Comparison of ENCODE assay signal across 9 cellular contexts in the genomic region with DNA sequence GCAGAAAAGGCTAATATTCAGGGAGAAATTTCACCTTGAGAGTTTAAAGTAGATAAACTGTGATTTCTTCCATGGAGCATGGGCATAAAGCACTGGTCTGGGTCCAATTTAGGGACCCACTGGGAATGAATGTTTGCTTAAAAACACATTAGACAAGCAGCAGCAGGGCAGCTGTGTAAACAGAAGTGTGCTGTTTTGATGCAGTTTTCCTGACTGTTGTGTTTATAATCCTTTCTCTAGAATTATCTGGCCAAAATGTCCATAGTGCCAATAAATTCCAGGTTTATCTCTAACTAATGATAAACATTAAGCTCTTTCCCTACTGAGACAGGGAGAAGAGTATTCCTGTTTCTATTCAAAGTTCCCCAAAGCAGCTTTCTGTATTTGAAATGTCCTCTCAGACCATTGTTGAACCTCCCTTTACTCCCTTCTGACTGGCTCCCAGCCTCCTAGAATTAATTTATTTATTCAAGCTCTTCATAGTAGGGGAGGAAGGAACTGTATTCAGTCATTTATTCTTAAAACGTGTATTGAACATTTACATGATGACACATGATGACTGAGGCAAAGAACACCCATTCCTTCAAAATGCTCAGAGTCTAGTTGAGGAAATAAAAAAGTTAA. TPM values are rescaled to one million over a fixed set of nuclear protein-coding genes. Genes with fewer than 3 reads are reported as not detected.
DNase-seq lines count a peak whose midpoint lies in the region; ATAC-seq lines count a peak whose summit lies in the region.
"Had no signal": no experiment of that assay in that cellular context is flagged by ENCODE, and none has a peak within 500 bp of the region (broad histone marks: within the 10 kb centered on the region; RNA-seq: fewer than 3 reads in every experiment).

No MANE protein-coding gene starts in this region.

- H3K9me3 Mint-ChIP-seq in activated CD8-positive, alpha-beta memory T cell treated with anti-CD3 and anti-CD28 coated beads, Interleukin-2, amount 10 ng/mL, durations not matched to agents 7 days and 5 days (ENCODE audit: low read depth), result peaks cover 2% of the 10 kb centered on the region
- H3K9me3 Mint-ChIP-seq: T-helper 1 cell treated with Interleukin-12 subunit alpha and Interleukin-12 subunit beta and Interleukin-4 antibody, amounts not matched to agents 30 μg/mL and 1 μg/mL, for 36 hours had no signal

- ATAC-seq in activated CD8-positive, alpha-beta memory T cell treated with anti-CD3 and anti-CD28 coated beads, Interleukin-2, amount 10 ng/mL, durations not matched to agents 7 days and 5 days, result no peak

- H3K36me3 ChIP-seq in BLaER1 treated with 17β-estradiol and CSF1 and Interleukin-3, amounts not matched to agents 10 nM and 100 nM, result no peaks in the 10 kb centered on the region
- H3K36me3 ChIP-seq in duodenal mucosa (ENCODE audit: control insufficient read depth in 1 of 2, insufficient read depth in 2 of 2, low read length in 2 of 2) (no peaks in the 10 kb centered on the region), neuron (ENCODE audit: insufficient read depth, low read length) (no peaks in the 10 kb centered on the region)

- H3K27me3 ChIP-seq in BLaER1 treated with 17β-estradiol and CSF1 and Interleukin-3, amounts not matched to agents 10 nM and 100 nM, result no peaks in the 10 kb centered on the region
- H3K27me3 ChIP-seq in duodenal mucosa (ENCODE audit: control insufficient read depth in 1 of 2, insufficient read depth in 2 of 2, low read length in 2 of 2) (no peaks in the 10 kb centered on the region), neuron (ENCODE audit: insufficient read depth, low read length) (no peaks in the 10 kb centered on the region)

- peak overlapping the region in 10 of 11 experiments; percentile 21 to 67 (median 62); a peak in 17 of 22 replicates for H3K9ac ChIP-seq in BLaER1 treated with 17β-estradiol and CSF1 and Interleukin-3, amounts not matched to agents 10 nM and 100 nM
- no peak overlapping the region for H3K9ac ChIP-seq in duodenal mucosa (ENCODE audit: low read depth in 1 of 2, low read length in 2 of 2)

- DNase-seq in NCI-H2196 (lab: John Stamatoyannopoulos, UW; ENCODE audit: unreplicated experiment), result peak; percentile 60
- DNase-seq in hepatic stellate cell (ENCODE audit: low spot score), result no peak
- no peak for DNase-seq in T-helper 9 cell
- no peak for DNase-seq in activated CD8-positive, alpha-beta memory T cell treated with anti-CD3 and anti-CD28 coated beads, Interleukin-2, amount 10 ng/mL, durations not matched to agents 7 days and 5 days
- no peak for DNase-seq in dedifferentiated amniotic fluid mesenchymal stem cell (ENCODE audit: extremely low spot score)

- H3K4me3 ChIP-seq in BLaER1 treated with 17β-estradiol and CSF1 and Interleukin-3, amounts not matched to agents 10 nM and 100 nM, result peak overlapping the region in 6 of 10 experiments; percentile 3 to 27 (median 12); a peak in 5 of 20 replicates
- no peak overlapping the region for H3K4me3 ChIP-seq in duodenal mucosa (ENCODE audit: low read depth in 1 of 2, low read length in 2 of 2)
- no peak overlapping the region for H3K4me3 ChIP-seq in neuron (ENCODE audit: low read length)

- no peak overlapping the region for H3K4me3 Mint-ChIP-seq in activated CD8-positive, alpha-beta memory T cell treated with anti-CD3 and anti-CD28 coated beads, Interleukin-2, amount 10 ng/mL, durations not matched to agents 7 days and 5 days
- H3K4me3 Mint-ChIP-seq: T-helper 1 cell treated with Interleukin-12 subunit alpha and Interleukin-12 subunit beta and Interleukin-4 antibody, amounts not matched to agents 30 μg/mL and 1 μg/mL, for 36 hours had no signal

- no peaks in the 10 kb centered on the region for H4K20me1 ChIP-seq in BLaER1 treated with 17β-estradiol and CSF1 and Interleukin-3, amounts not matched to agents 10 nM and 100 nM

- 0 out of 22 replicates have a peak, but pooled peaks cover 0 to 5% (median 0%) of the 10 kb centered on the region in 11 experiments for H3K9me3 ChIP-seq in BLaER1 treated with 17β-estradiol and CSF1 and Interleukin-3, amounts not matched to agents 10 nM and 100 nM (replicated peaks in 1 of 11)
- no peaks in the 10 kb centered on the region for H3K9me3 ChIP-seq in duodenal mucosa (ENCODE audit: control insufficient read depth in 1 of 2, low read length in 2 of 2)
- no peaks in the 10 kb centered on the region for H3K9me3 ChIP-seq in neuron (ENCODE audit: low read length)

- no peak overlapping the region for H3K27ac Mint-ChIP-seq in activated CD8-positive, alpha-beta memory T cell treated with anti-CD3 and anti-CD28 coated beads, Interleukin-2, amount 10 ng/mL, durations not matched to agents 7 days and 5 days
- H3K27ac Mint-ChIP-seq: T-helper 1 cell treated with Interleukin-12 subunit alpha and Interleukin-12 subunit beta and Interleukin-4 antibody, amounts not matched to agents 30 μg/mL and 1 μg/mL, for 36 hours had no signal

- peaks cover 7% of the 10 kb centered on the region for H3K4me1 Mint-ChIP-seq in activated CD8-positive, alpha-beta memory T cell treated with anti-CD3 and anti-CD28 coated beads, Interleukin-2, amount 10 ng/mL, durations not matched to agents 7 days and 5 days

- CTCF ChIA-PET in activated CD8-positive, alpha-beta memory T cell treated with anti-CD3 and anti-CD28 coated beads, Interleukin-2, amount 10 ng/mL, durations not matched to agents 7 days and 5 days (lab: Charles Lee), result no interaction called here

- peak overlapping the region; percentile 70 to 91 (median 82) for H3K4me2 ChIP-seq in BLaER1 treated with 17β-estradiol and CSF1 and Interleukin-3, amounts not matched to agents 10 nM and 100 nM

- H3K27me3 Mint-ChIP-seq in activated CD8-positive, alpha-beta memory T cell treated with anti-CD3 and anti-CD28 coated beads, Interleukin-2, amount 10 ng/mL, durations not matched to agents 7 days and 5 days, result peaks cover 41% of the 10 kb centered on the region

- peaks cover 21 to 70% (median 48%) of the 10 kb centered on the region in 10 experiments for H3K4me1 ChIP-seq in BLaER1 treated with 17β-estradiol and CSF1 and Interleukin-3, amounts not matched to agents 10 nM and 100 nM
- H3K4me1 ChIP-seq in duodenal mucosa (ENCODE audit: control insufficient read depth in 1 of 2, insufficient read depth in 2 of 2, low read length in 2 of 2), result peaks cover 3 to 8% of the 10 kb centered on the region in 2 donors
- H3K4me1 ChIP-seq in neuron (ENCODE audit: insufficient read depth, low read length), result no peaks in the 10 kb centered on the region

- H3K27ac ChIP-seq in BLaER1 treated with 17β-estradiol and CSF1 and Interleukin-3, amounts not matched to agents 10 nM and 100 nM, result peak overlapping the region; percentile 18 to 86 (median 83); a peak in 21 of 22 replicates
- peak overlapping the region; percentile 27 for H3K27ac ChIP-seq in duodenal mucosa (ENCODE audit: low read depth, low read length)

- H3K36me3 Mint-ChIP-seq in activated CD8-positive, alpha-beta memory T cell treated with anti-CD3 and anti-CD28 coated beads, Interleukin-2, amount 10 ng/mL, durations not matched to agents 7 days and 5 days, result no peaks in the 10 kb centered on the region

- peak overlapping the region; percentile 16 for H2AFZ ChIP-seq in neuron (ENCODE audit: low read depth, low read length)

RNA-seq across cellular contexts. Expression of a gene that starts 7.0 kb away (rescaled TPM):
- total RNA-seq in activated CD8-positive, alpha-beta memory T cell treated with anti-CD3 and anti-CD28 coated beads, Interleukin-2, amount 10 ng/mL, durations not matched to agents 7 days and 5 days, result not detected

RNA-seq across cellular contexts. Expression of a gene that starts 37.0 kb away (rescaled TPM):
- not detected for total RNA-seq in activated CD8-positive, alpha-beta memory T cell treated with anti-CD3 and anti-CD28 coated beads, Interleukin-2, amount 10 ng/mL, durations not matched to agents 7 days and 5 days

Comparison
In these comparisons a context has a peak if more than half of its experiments do, and no peak if none do; other contexts are left out.
1. H3K4me3 ChIP-seq: peak in BLaER1 treated with 17β-estradiol and CSF1 and Interleukin-3, amounts not matched to agents 10 nM and 100 nM (6 of 10); none in duodenal mucosa (0 of 2) and neuron (single experiment).
2. H3K9ac ChIP-seq: peak in BLaER1 treated with 17β-estradiol and CSF1 and Interleukin-3, amounts not matched to agents 10 nM and 100 nM (10 of 11); none in duodenal mucosa (0 of 2).